ENCODE assay signal across 22 cellular contexts in the genomic region with DNA sequence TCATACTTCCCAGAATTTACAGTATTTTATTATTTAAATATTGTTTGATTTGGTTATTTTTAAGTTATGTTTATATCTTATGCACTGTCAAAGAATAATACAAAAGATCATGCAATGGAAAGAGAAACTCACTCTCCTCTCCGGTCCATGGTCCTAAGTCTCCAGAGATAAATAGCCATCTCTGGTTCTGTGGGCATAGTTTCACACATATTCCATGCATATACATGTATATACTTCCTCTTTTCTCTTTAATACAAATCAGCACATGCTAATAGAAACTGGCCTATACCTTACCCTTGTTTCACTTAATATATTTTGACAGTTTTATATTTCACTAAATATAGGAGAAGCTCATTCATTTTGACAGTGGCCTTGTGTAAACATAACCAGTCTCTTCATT.
"Had no signal": no experiment of that assay in that cellular context is flagged by ENCODE, and none has a peak within 500 bp of the region (broad histone marks: within the 10 kb centered on the region; RNA-seq: fewer than 3 reads in every experiment).

No MANE protein-coding gene starts in this region.

- H3K27ac Mint-ChIP-seq: endodermal cell; naive thymus-derived CD8-positive, alpha-beta T cell; nephron progenitor cell; stimulated activated effector memory CD8-positive, alpha-beta T cell treated with anti-CD3 and anti-CD28 coated beads, Interleukin-12 subunit alpha, Interleukin-12 subunit beta, amount 100 ng/mL, for 72 hours had no signal

- H3K27ac ChIP-seq: epithelial cell of prostate, gastrocnemius medialis, lower lobe of right lung, prostate gland, sigmoid colon, stomach, thyroid gland, vagina had no signal

- ATAC-seq: esophagus mucosa; gastrocnemius medialis; left ventricle myocardium superior; lower lobe of right lung; naive thymus-derived CD8-positive, alpha-beta T cell; right cardiac atrium; stimulated activated effector memory CD8-positive, alpha-beta T cell treated with anti-CD3 and anti-CD28 coated beads, Interleukin-12 subunit alpha, Interleukin-12 subunit beta, amount 100 ng/mL, for 72 hours had no signal

- H3K27me3 ChIP-seq: gastrocnemius medialis, sigmoid colon, stomach, thyroid gland, vagina had no signal

- H3K36me3 ChIP-seq: gastrocnemius medialis, lower lobe of right lung, prostate gland, sigmoid colon, stomach, thyroid gland, vagina had no signal

- H3K9me3 ChIP-seq: gastrocnemius medialis, lower lobe of right lung, prostate gland, sigmoid colon, stomach, thyroid gland, vagina had no signal

- H3K4me3 ChIP-seq: gastrocnemius medialis, lower lobe of right lung, prostate gland, sigmoid colon, stomach, thyroid gland, vagina had no signal

- H3K4me1 Mint-ChIP-seq: naive thymus-derived CD8-positive, alpha-beta T cell; nephron progenitor cell; stimulated activated effector memory CD8-positive, alpha-beta T cell treated with anti-CD3 and anti-CD28 coated beads, Interleukin-12 subunit alpha, Interleukin-12 subunit beta, amount 100 ng/mL, for 72 hours had no signal

- H3K9me3 Mint-ChIP-seq: endodermal cell; naive thymus-derived CD8-positive, alpha-beta T cell; nephron progenitor cell; stimulated activated effector memory CD8-positive, alpha-beta T cell treated with anti-CD3 and anti-CD28 coated beads, Interleukin-12 subunit alpha, Interleukin-12 subunit beta, amount 100 ng/mL, for 72 hours had no signal

- H3K4me1 ChIP-seq: lower lobe of right lung, prostate gland, stomach, vagina had no signal

- H3K4me3 Mint-ChIP-seq: endodermal cell; naive thymus-derived CD8-positive, alpha-beta T cell; nephron progenitor cell; stimulated activated effector memory CD8-positive, alpha-beta T cell treated with anti-CD3 and anti-CD28 coated beads, Interleukin-12 subunit alpha, Interleukin-12 subunit beta, amount 100 ng/mL, for 72 hours had no signal

- H3K36me3 Mint-ChIP-seq: naive thymus-derived CD8-positive, alpha-beta T cell; stimulated activated effector memory CD8-positive, alpha-beta T cell treated with anti-CD3 and anti-CD28 coated beads, Interleukin-12 subunit alpha, Interleukin-12 subunit beta, amount 100 ng/mL, for 72 hours had no signal

- DNase-seq: effector CD8-positive, alpha-beta T cell; endodermal cell; gastrocnemius medialis; head of caudate nucleus; left ventricle myocardium superior; lower lobe of right lung; naive thymus-derived CD8-positive, alpha-beta T cell; nephron progenitor cell; nucleus accumbens; right cardiac atrium; sigmoid colon; stimulated activated CD4-positive, alpha-beta T cell treated with anti-CD3 and anti-CD28 coated beads, Interleukin-2, amount 100 ng/mL, for 24 hours; stimulated activated CD4-positive, alpha-beta T cell treated with anti-CD3 and anti-CD28 coated beads, Interleukin-4, amount 100 ng/mL, for 24 hours; stimulated activated naive CD4-positive, alpha-beta T cell treated with Interleukin-2 at 50 U/mL for 16 hours; stomach; thyroid gland; trophoblast cell had no signal
